14 cellular contexts compared by ENCODE assay signal in the genomic region with DNA sequence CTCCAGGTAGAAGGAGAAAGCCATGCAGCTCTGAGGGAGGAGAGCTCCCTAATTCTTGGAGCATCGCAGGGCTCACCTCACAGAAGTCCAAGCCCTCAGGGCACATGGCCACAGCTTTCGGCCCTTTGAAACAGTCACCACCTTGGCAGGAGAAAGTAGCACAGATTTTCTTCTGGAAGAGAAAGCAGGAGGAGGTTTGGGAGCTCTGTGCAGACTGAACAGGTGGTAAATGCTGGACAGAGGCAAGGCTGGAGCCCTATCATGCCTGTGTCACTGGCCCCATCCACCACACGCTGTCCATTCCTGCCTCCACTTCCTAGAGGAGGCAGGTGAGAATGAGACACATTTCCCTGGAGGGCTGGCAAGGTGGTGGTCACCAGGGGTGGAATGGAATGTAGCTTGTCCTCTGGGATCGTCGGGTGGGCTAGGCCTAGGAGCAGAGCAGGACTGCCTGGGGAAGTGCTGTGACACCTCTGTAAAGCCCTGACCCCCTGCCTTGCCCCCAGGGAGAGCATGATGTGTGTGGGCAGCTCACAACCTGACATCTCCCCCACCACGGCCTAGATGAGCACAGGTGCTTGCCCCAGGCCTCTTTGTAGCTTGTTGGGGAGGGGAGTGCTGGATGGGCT.
"Had no signal": no experiment of that assay in that cellular context is flagged by ENCODE, and none has a peak within 500 bp of the region (broad histone marks: within the 10 kb centered on the region; RNA-seq: fewer than 3 reads in every experiment).

No MANE protein-coding gene starts in this region.

- ATAC-seq: activated naive CD8-positive, alpha-beta T cell treated with anti-CD3 and anti-CD28 coated beads, Interleukin-2, amount 50 U/mL, for 24 hours; sciatic nerve had no signal

- DNase-seq: activated CD4-positive, alpha-beta T cell treated with anti-CD3 and anti-CD28 coated beads, Interleukin-2, amount 10 ng/mL, durations not matched to agents 7 days and 5 days; activated gamma-delta T cell treated with Interleukin-2 at 50 U/mL for 16 hours; activated naive CD8-positive, alpha-beta T cell treated with anti-CD3 and anti-CD28 coated beads, Interleukin-2, amount 50 U/mL, for 24 hours; endodermal cell; head of caudate nucleus; immature natural killer cell; nephron progenitor cell; occipital lobe; stimulated activated CD4-positive, alpha-beta T cell treated with anti-CD3 and anti-CD28 coated beads, Interleukin-1b, Interleukin-23, amount 100 ng/mL, for 48 hours had no signal

- H3K4me3 Mint-ChIP-seq: activated CD4-positive, alpha-beta T cell treated with anti-CD3 and anti-CD28 coated beads, Interleukin-2, amount 10 ng/mL, durations not matched to agents 7 days and 5 days; activated naive CD8-positive, alpha-beta T cell treated with anti-CD3 and anti-CD28 coated beads, Interleukin-2, amount 50 U/mL, for 24 hours; endodermal cell; immature natural killer cell; mesothelial cell of epicardium; nephron progenitor cell; T-helper 2 cell treated with Interferon-gamma antibody and Interleukin-4, amounts not matched to agents 5 μg/mL and 100 μg/mL, for 36 hours had no signal

- H3K36me3 Mint-ChIP-seq: immature natural killer cell, mesothelial cell of epicardium had no signal

- H3K27me3 ChIP-seq: tibial nerve had no signal

- H3K9me3 ChIP-seq: prostate gland, tibial nerve had no signal

- H3K4me1 ChIP-seq: prostate gland had no signal

- H3K27me3 Mint-ChIP-seq: activated CD4-positive, alpha-beta T cell treated with anti-CD3 and anti-CD28 coated beads, Interleukin-2, amount 10 ng/mL, durations not matched to agents 7 days and 5 days; activated naive CD8-positive, alpha-beta T cell treated with anti-CD3 and anti-CD28 coated beads, Interleukin-2, amount 50 U/mL, for 24 hours had no signal

- H3K27ac Mint-ChIP-seq: activated CD4-positive, alpha-beta T cell treated with anti-CD3 and anti-CD28 coated beads, Interleukin-2, amount 10 ng/mL, durations not matched to agents 7 days and 5 days; activated naive CD8-positive, alpha-beta T cell treated with anti-CD3 and anti-CD28 coated beads, Interleukin-2, amount 50 U/mL, for 24 hours; endodermal cell; immature natural killer cell; mesothelial cell of epicardium; nephron progenitor cell; T-helper 2 cell treated with Interferon-gamma antibody and Interleukin-4, amounts not matched to agents 5 μg/mL and 100 μg/mL, for 36 hours had no signal

- H3K36me3 ChIP-seq: prostate gland had no signal

- H3K27ac ChIP-seq: prostate gland, tibial nerve had no signal

- H3K9me3 Mint-ChIP-seq: activated CD4-positive, alpha-beta T cell treated with anti-CD3 and anti-CD28 coated beads, Interleukin-2, amount 10 ng/mL, durations not matched to agents 7 days and 5 days; activated naive CD8-positive, alpha-beta T cell treated with anti-CD3 and anti-CD28 coated beads, Interleukin-2, amount 50 U/mL, for 24 hours; endodermal cell; immature natural killer cell; mesothelial cell of epicardium; nephron progenitor cell; T-helper 2 cell treated with Interferon-gamma antibody and Interleukin-4, amounts not matched to agents 5 μg/mL and 100 μg/mL, for 36 hours had no signal

- H3K4me3 ChIP-seq: prostate gland, tibial nerve had no signal
